In the genomic region with DNA sequence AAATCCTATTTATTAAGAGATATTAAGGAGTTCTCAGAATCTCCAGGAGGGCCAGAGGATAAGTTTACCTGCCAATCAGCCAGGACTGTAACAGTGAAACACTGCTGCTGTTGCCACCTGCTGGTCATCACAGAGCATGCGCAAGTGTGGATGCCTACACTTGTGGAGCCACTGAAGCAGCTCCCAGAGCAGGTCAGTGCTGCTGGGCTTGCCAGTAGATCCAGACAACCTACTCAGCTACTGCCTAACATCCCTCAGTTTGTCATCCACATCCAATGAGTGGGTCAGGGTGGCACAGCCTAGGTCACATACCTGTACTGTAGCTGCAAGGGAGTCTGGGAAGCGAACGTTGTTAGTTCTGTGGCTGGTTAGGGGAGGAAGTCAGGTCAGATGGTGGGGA, we compare ENCODE assay signal across 7 cellular contexts. TPM values are rescaled to one million over a fixed set of nuclear protein-coding genes. Genes with fewer than 3 reads are reported as not detected.
DNase-seq lines count a peak whose midpoint lies in the region; ATAC-seq, FAIRE-seq and TF ChIP-seq lines count a peak whose summit lies in the region.

No MANE protein-coding gene starts in this region.

- no peak overlapping the region for H3K4me3 Mint-ChIP-seq in activated CD8-positive, alpha-beta T cell treated with anti-CD3 and anti-CD28 coated beads, Interleukin-2, amount 10 ng/mL, durations not matched to agents 7 days and 5 days

- POLR2A ChIA-PET in activated CD8-positive, alpha-beta T cell treated with anti-CD3 and anti-CD28 coated beads, Interleukin-2, amount 10 ng/mL, durations not matched to agents 7 days and 5 days (lab: Charles Lee) = no interaction called here

- ATAC-seq in HG02623 (IDR thresholded peaks at IDR 0.05; ENCODE audit: unreplicated experiment) = peak; percentile 88
- ATAC-seq in activated CD8-positive, alpha-beta T cell treated with anti-CD3 and anti-CD28 coated beads, Interleukin-2, amount 10 ng/mL, durations not matched to agents 7 days and 5 days = peak; percentile 77

- no peaks in the 10 kb centered on the region for H3K36me3 Mint-ChIP-seq in activated CD8-positive, alpha-beta T cell treated with anti-CD3 and anti-CD28 coated beads, Interleukin-2, amount 10 ng/mL, durations not matched to agents 7 days and 5 days (ENCODE audit: low read depth)

- CTCF ChIA-PET in activated CD8-positive, alpha-beta T cell treated with anti-CD3 and anti-CD28 coated beads, Interleukin-2, amount 10 ng/mL, durations not matched to agents 7 days and 5 days (lab: Charles Lee) = interaction anchor here (0.6 to 4.7 kb wide), 13 partner anchors 9 to 514 kb away, joined by 3 to 70 read pairs (median 4); a partner anchor contains a TSS

- FAIRE-seq in GM18507 (lab: Jason Lieb, UNC) = peak; percentile 18

- no peaks in the 10 kb centered on the region for H3K9me3 Mint-ChIP-seq in activated CD8-positive, alpha-beta T cell treated with anti-CD3 and anti-CD28 coated beads, Interleukin-2, amount 10 ng/mL, durations not matched to agents 7 days and 5 days (ENCODE audit: insufficient read depth)

- H3K27me3 Mint-ChIP-seq in activated CD8-positive, alpha-beta T cell treated with anti-CD3 and anti-CD28 coated beads, Interleukin-2, amount 10 ng/mL, durations not matched to agents 7 days and 5 days (ENCODE audit: low read depth) = peaks cover 9% of the 10 kb centered on the region

- no peak overlapping the region for H3K27ac Mint-ChIP-seq in activated CD8-positive, alpha-beta T cell treated with anti-CD3 and anti-CD28 coated beads, Interleukin-2, amount 10 ng/mL, durations not matched to agents 7 days and 5 days

- DNase-seq in GM18507 (ENCODE audit: extremely low spot score, insufficient read length, low read depth) (no peak), NAMALWA (ENCODE audit: low spot score) (peak; percentile 68), erythroblast (lab: John Stamatoyannopoulos, UW) (peak; percentile 42 to 55), posterior cingulate gyrus (peak in 7 of 10 donors; percentile 15 to 88 (median 36)), NCI-H1048 (lab: John Stamatoyannopoulos, UW) (no peak)
- peak; percentile 74 for DNase-seq in activated CD8-positive, alpha-beta T cell treated with anti-CD3 and anti-CD28 coated beads, Interleukin-2, amount 10 ng/mL, durations not matched to agents 7 days and 5 days

- TF ChIP-seq POLR2A in erythroblast (IDR thresholded peaks at IDR 0.05; ENCODE audit: low read length) = no peak

- intact Hi-C loops in posterior cingulate gyrus (cut with DNase I) = loop anchor here (10.0 kb wide), 1 partner anchor 403 kb away; no protein-coding TSS in a partner anchor

- H3K4me1 Mint-ChIP-seq in activated CD8-positive, alpha-beta T cell treated with anti-CD3 and anti-CD28 coated beads, Interleukin-2, amount 10 ng/mL, durations not matched to agents 7 days and 5 days (ENCODE audit: low read depth) = peaks cover 39% of the 10 kb centered on the region

RNA-seq across cellular contexts. Expression of a gene that starts 18.3 kb away (rescaled TPM):
- under 1 TPM; 0.13 to 0.34 TPM for total RNA-seq in activated CD8-positive, alpha-beta T cell treated with anti-CD3 and anti-CD28 coated beads, Interleukin-2, amount 10 ng/mL, durations not matched to agents 7 days and 5 days

Comparison
In these comparisons a context has a peak if more than half of its experiments do, and no peak if none do; other contexts are left out.
1. DNase-seq: peak in NAMALWA (single experiment), activated CD8-positive, alpha-beta T cell treated with anti-CD3 and anti-CD28 coated beads, Interleukin-2, amount 10 ng/mL, durations not matched to agents 7 days and 5 days (single experiment), erythroblast (2 of 2) and posterior cingulate gyrus (7 of 10); none in GM18507 (single experiment) and NCI-H1048 (single experiment).